In the genomic region with DNA sequence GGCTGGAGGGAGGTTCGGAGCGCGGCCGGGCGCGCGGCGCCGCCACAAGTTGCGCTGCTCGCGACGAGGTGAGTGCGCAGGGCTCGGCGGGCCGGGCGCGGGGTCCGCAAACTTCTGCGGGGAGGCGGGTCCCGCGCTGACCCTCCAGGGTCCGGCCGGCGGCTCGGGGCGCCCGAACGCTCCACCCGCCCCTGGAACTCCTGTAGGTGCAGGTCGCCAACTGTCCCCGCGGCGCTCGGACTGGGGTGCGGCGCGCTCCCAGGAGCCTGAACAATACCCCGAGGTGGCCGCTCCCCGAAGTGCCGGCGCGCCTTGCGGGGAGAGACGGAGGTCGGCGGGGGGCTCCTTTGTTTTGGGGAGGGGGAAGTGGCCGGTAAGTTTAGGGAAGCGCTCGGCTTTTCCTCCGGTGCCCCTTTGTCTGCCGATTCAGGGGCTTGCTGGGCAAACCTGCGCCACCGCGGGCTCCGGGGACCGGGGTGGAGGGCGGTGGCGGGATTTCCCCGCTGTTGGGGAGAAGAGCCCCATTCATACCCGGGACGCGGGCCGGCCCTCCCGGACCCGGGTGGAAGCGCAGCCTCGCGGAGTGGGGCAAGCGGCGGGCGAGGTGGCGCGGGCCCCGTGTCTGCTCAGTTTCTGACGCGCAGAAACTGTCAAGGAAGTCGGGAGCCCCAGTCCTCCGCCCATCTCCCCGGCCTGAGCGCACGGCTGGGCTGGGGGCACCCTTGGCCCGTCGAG, we compare ENCODE assay signal across 8 cellular contexts. TPM values are rescaled to one million over a fixed set of nuclear protein-coding genes. Genes with fewer than 3 reads are reported as not detected.
DNase-seq lines count a peak whose midpoint lies in the region; ATAC-seq, FAIRE-seq and TF ChIP-seq lines count a peak whose summit lies in the region.

No MANE protein-coding gene starts in this region.

- CTCF ChIA-PET in HepG2 (lab: Yijun Ruan, JAX; ENCODE audit: low intra/inter-chr PET ratio, low total read pairs), result no interaction called here

- H3K79me2 ChIP-seq in SU-DHL-6 (ENCODE audit: insufficient read depth, low read length) (peaks cover 25% of the 10 kb centered on the region; the same call in 1 of the 2 replicates), HepG2 (ENCODE audit: insufficient read depth, low read length) (peaks cover 38% of the 10 kb centered on the region)

- H3K9ac ChIP-seq in ES-I3 (ENCODE audit: low read depth, low read length) (peak overlapping the region; percentile 62), SU-DHL-6 (ENCODE audit: low read length) (peak overlapping the region; percentile 68), HepG2 (ENCODE audit: insufficient read depth, low read depth, low read length) (peak overlapping the region; percentile 71)

- TF ChIP-seq CTCF in SU-DHL-6 (IDR thresholded peaks at IDR 0.05; ENCODE audit: insufficient read depth, low read length, poor library complexity, severe bottlenecking) (no peak), brain (conservative IDR thresholded peaks at IDR 0.05) (no peak), HepG2 (CRISPR knock-in tag; IDR thresholded peaks at IDR 0.05) (no peak)

- no peaks in the 10 kb centered on the region for H3K27me3 Mint-ChIP-seq in brain
- H3K27me3 Mint-ChIP-seq in stimulated activated memory B cell treated with anti-CD40 and anti-IgM and Interleukin-4, amounts not matched to agents 10 μg/mL and 1 μg/mL and 100 μg/mL, for 72 hours, result no peaks in the 10 kb centered on the region

- no CpG with 5 or more reads among the region's 87 CpGs for WGBS in HepG2 (ENCODE audit: low lambda C conversion rate)

- TF ChIP-seq EP300 in HepG2 (IDR thresholded peaks at IDR 0.05; ENCODE audit: low read depth in 2 of 2, low read length in 2 of 2), result no peak
- no peak for TF ChIP-seq EP300 in HepG2 (CRISPR knock-in tag; IDR thresholded peaks at IDR 0.05; ENCODE audit: borderline replicate concordance)

- no peaks in the 10 kb centered on the region for H4K20me1 ChIP-seq in SU-DHL-6 (ENCODE audit: low read depth, low read length)
- H4K20me1 ChIP-seq in HepG2 (ENCODE audit: insufficient read depth, low read length), result peaks cover 6% of the 10 kb centered on the region; the same call in 1 of the 2 replicates

- BruUV-seq in HepG2 (replicated peaks; lab: Mats Ljungman, UMichigan), result no TSS peak

- no peaks in the 10 kb centered on the region for H3K9me2 ChIP-seq in SU-DHL-6 (replicated peaks; ENCODE audit: insufficient read depth, low read length)

- peak overlapping the region; percentile 62 to 93 (median 66) for H3K4me3 Mint-ChIP-seq in brain
- peak overlapping the region; percentile 78 for H3K4me3 Mint-ChIP-seq in stimulated activated memory B cell treated with anti-CD40 and anti-IgM and Interleukin-4, amounts not matched to agents 10 μg/mL and 1 μg/mL and 100 μg/mL, for 72 hours

- H3K4me3 ChIP-seq in SU-DHL-6 (ENCODE audit: insufficient read depth, low read length, poor library complexity, severe bottlenecking) (peak overlapping the region; percentile 68), HepG2 (replicated peaks in 1 of 3; ENCODE audit: insufficient read depth in 1 of 3, low read depth in 2 of 3, low read length in 3 of 3) (peak overlapping the region; percentile 58 to 74 (median 73); a peak in 5 of 6 replicates)

- in situ Hi-C loops in HepG2 (cut with HindIII; ENCODE audit: extremely low pct_ligation_motif_present, low pct_unique_long_range_greater_than_20kb), result no loop called here

- H3K27me3 ChIP-seq in SU-DHL-6 (ENCODE audit: low read length) (no peaks in the 10 kb centered on the region), HepG2 (ENCODE audit: control insufficient read depth in 1 of 2, insufficient read depth in 2 of 2, low read length in 2 of 2) (no peaks in the 10 kb centered on the region)

- no peak overlapping the region for H3K27ac ChIP-seq in SU-DHL-6 (ENCODE audit: low read depth, low read length)
- H3K27ac ChIP-seq in HepG2 (ENCODE audit: extremely low read length, insufficient read depth, low read length), result peak overlapping the region; percentile 54

- ATAC-seq in HG02623 (IDR thresholded peaks at IDR 0.05; ENCODE audit: unreplicated experiment) (peak; percentile 20), HepG2 (peak; percentile 10)
- ATAC-seq in stimulated activated memory B cell treated with anti-CD40 and anti-IgM and Interleukin-4, amounts not matched to agents 10 μg/mL and 1 μg/mL and 100 μg/mL, for 72 hours, result peak; percentile 49

- intact Hi-C loops in HepG2 (cut with micrococcal nuclease; ENCODE audit: unreplicated experiment), result loop anchor here (10.0 kb wide), 2 partner anchors 99 to 149 kb away; no protein-coding TSS in a partner anchor

- H3K4me1 Mint-ChIP-seq in brain, result peaks cover 73% of the 10 kb centered on the region
- peaks cover 39% of the 10 kb centered on the region for H3K4me1 Mint-ChIP-seq in stimulated activated memory B cell treated with anti-CD40 and anti-IgM and Interleukin-4, amounts not matched to agents 10 μg/mL and 1 μg/mL and 100 μg/mL, for 72 hours

- H3K4me2 ChIP-seq in SU-DHL-6 (ENCODE audit: low read depth, low read length, poor library complexity, severe bottlenecking) (peak overlapping the region; percentile 49), HepG2 (ENCODE audit: low read depth, low read length) (peak overlapping the region; percentile 76)

- TF ChIP-seq RAD21 in HepG2 (CRISPR knock-in tag; IDR thresholded peaks at IDR 0.05), result no peak

- no peaks in the 10 kb centered on the region for H3K9me3 ChIP-seq in ES-I3 (ENCODE audit: control insufficient read depth, insufficient read depth, low read length)
- H3K9me3 ChIP-seq in SU-DHL-6 (ENCODE audit: insufficient read depth, low read length), result no peaks in the 10 kb centered on the region
- no peaks in the 10 kb centered on the region for H3K9me3 ChIP-seq in HepG2 (ENCODE audit: low read length)

- POLR2A ChIA-PET in HepG2 (lab: Yijun Ruan, JAX), result no interaction called here

- no peak for TF ChIP-seq POLR2A in HepG2 (IDR thresholded peaks at IDR 0.05; ENCODE audit: insufficient read depth in 1 of 2, low read depth in 2 of 2, low read length in 2 of 2)

- no peak overlapping the region for H3K27ac Mint-ChIP-seq in brain
- no peak overlapping the region for H3K27ac Mint-ChIP-seq in stimulated activated memory B cell treated with anti-CD40 and anti-IgM and Interleukin-4, amounts not matched to agents 10 μg/mL and 1 μg/mL and 100 μg/mL, for 72 hours

- H3K4me1 ChIP-seq in ES-I3 (ENCODE audit: insufficient read depth, low read length) (peaks cover 14% of the 10 kb centered on the region), HepG2 (ENCODE audit: insufficient read depth, low read length) (peaks cover 54% of the 10 kb centered on the region)

- no peak overlapping the region for H2AFZ ChIP-seq in SU-DHL-6 (ENCODE audit: low read depth, low read length, severe bottlenecking)
- H2AFZ ChIP-seq in HepG2 (ENCODE audit: low read length), result no peak overlapping the region

- H3K9me3 Mint-ChIP-seq in brain, result peaks cover 0 to 8% (median 3%) of the 10 kb centered on the region in 5 experiments
- no peaks in the 10 kb centered on the region for H3K9me3 Mint-ChIP-seq in stimulated activated memory B cell treated with anti-CD40 and anti-IgM and Interleukin-4, amounts not matched to agents 10 μg/mL and 1 μg/mL and 100 μg/mL, for 72 hours

- H3K36me3 Mint-ChIP-seq in brain, result peaks cover 31% of the 10 kb centered on the region
- peaks cover 11% of the 10 kb centered on the region for H3K36me3 Mint-ChIP-seq in stimulated activated memory B cell treated with anti-CD40 and anti-IgM and Interleukin-4, amounts not matched to agents 10 μg/mL and 1 μg/mL and 100 μg/mL, for 72 hours

- 0 out of 2 replicates have a peak, but pooled peaks cover 8% of the 10 kb centered on the region for H3F3A ChIP-seq in SU-DHL-6 (ENCODE audit: insufficient read depth)

- H3K36me3 ChIP-seq in ES-I3 (ENCODE audit: insufficient read depth, low read length), result no peaks in the 10 kb centered on the region
- H3K36me3 ChIP-seq in SU-DHL-6 (ENCODE audit: low read length), result no peaks in the 10 kb centered on the region
- H3K36me3 ChIP-seq in HepG2 (replicated peaks in 1 of 2; ENCODE audit: control insufficient read depth in 1 of 2, insufficient read depth in 2 of 2, low read length in 2 of 2), result no peaks in the 10 kb centered on the region

- DNase-seq in HepG2 (ENCODE audit: low spot score) (no peak), SHP77 treated with DMSO at 0.1 percent for 48 hours (lab: John Stamatoyannopoulos, UW) (no peak), NCI-H2029 (lab: John Stamatoyannopoulos, UW) (no peak)

- no peak for FAIRE-seq in HepG2 (lab: Jason Lieb, UNC)

TF ChIP-seq in HepG2, 621 proteins besides CTCF, POLR2A, EP300 and RAD21 (continues in another document):
- TF ChIP-seq AGO2 (optimal IDR thresholded peaks at IDR 0.05; ENCODE audit: low read depth, low read length) (peak; percentile 61), SAFB2 (CRISPR knock-in tag; IDR thresholded peaks at IDR 0.05; ENCODE audit: borderline replicate concordance, low read depth) (no peak)

RNA-seq across cellular contexts. Expression of a gene that starts 0.7 kb away (rescaled TPM):
- polyA plus RNA-seq in brain (ENCODE audit: insufficient read depth, low read depth, low replicate concordance) (36.3 TPM), HepG2 (2011; rRNA removed) (14.4 and 19.9 TPM in 2 replicates)
- total RNA-seq in HepG2 (2016; rRNA removed; fragmentation: Illumina TruSeq; extraction: Trizol), result 17.6 and 23.9 TPM in 2 replicates
- 5.6 and 7.1 TPM in 2 replicates for total RNA-seq in HepG2 (2016; cell fraction: cytosol; rRNA removed; fragmentation: Illumina TruSeq; extraction: Trizol; ENCODE audit: low read depth)
- total RNA-seq in HepG2 (2016; cell fraction: insoluble cytoplasmic fraction; rRNA removed; fragmentation: Illumina TruSeq; extraction: Trizol), result 17.3 and 22.5 TPM in 2 replicates
- total RNA-seq in HepG2 (2016; cell fraction: membrane; rRNA removed; fragmentation: Illumina TruSeq; extraction: Trizol), result 20.1 and 26.9 TPM in 2 replicates
- total RNA-seq in HepG2 (2016; cell fraction: nucleus; rRNA removed; fragmentation: Illumina TruSeq; extraction: Trizol), result 17.2 and 18.5 TPM in 2 replicates
- 18.3 and 19.7 TPM in 2 replicates for polyA plus RNA-seq in HepG2 (2011; cell fraction: cytosol; rRNA removed)
- polyA plus RNA-seq in HepG2 (2011; cell fraction: nucleus; rRNA removed), result 19.7 and 23.1 TPM in 2 replicates
- polyA plus RNA-seq in HepG2 (2012), result 23.6 and 23.7 TPM in 2 replicates
- 4.4 and 5.1 TPM in 2 replicates for polyA plus RNA-seq in HepG2 (2016; cell fraction: cytosol; fragmentation: Illumina TruSeq; extraction: Trizol; ENCODE audit: low read depth)
- 20.8 and 26.3 TPM in 2 replicates for polyA plus RNA-seq in HepG2 (2016; cell fraction: insoluble cytoplasmic fraction; fragmentation: Illumina TruSeq; extraction: Trizol; ENCODE audit: low read depth)
- polyA plus RNA-seq in HepG2 (2016; cell fraction: membrane; fragmentation: Illumina TruSeq; extraction: Trizol; ENCODE audit: low read depth), result 15.3 and 16.7 TPM in 2 replicates
- 20.1 and 21.0 TPM in 2 replicates for polyA plus RNA-seq in HepG2 (2016; cell fraction: nucleus; fragmentation: Illumina TruSeq; extraction: Trizol; ENCODE audit: insufficient read depth, low read depth)
- 88.3 and 148 TPM in 2 replicates for polyA minus RNA-seq in HepG2 (2011; rRNA and poly(A)+ RNA removed; ENCODE audit: low replicate concordance)
- polyA minus RNA-seq in HepG2 (2011; cell fraction: cytosol; rRNA and poly(A)+ RNA removed), result 24.9 and 29.0 TPM in 2 replicates
- polyA minus RNA-seq in HepG2 (2011; cell fraction: nucleus; rRNA and poly(A)+ RNA removed), result 61.7 and 70.2 TPM in 2 replicates
